In genomic region chr18:49626842-49627360, GRCh38 we compare ENCODE assay signal across 14 cellular contexts.
DNase-seq lines count a peak whose midpoint lies in the region; ATAC-seq, FAIRE-seq and TF ChIP-seq lines count a peak whose summit lies in the region.
"Had no signal": no experiment of that assay in that cellular context is flagged by ENCODE, and none has a peak within 500 bp of the region (broad histone marks: within the 10 kb centered on the region; RNA-seq: fewer than 3 reads in every experiment).

No MANE protein-coding gene starts in this region.

- H3F3A ChIP-seq in neural progenitor cell (ENCODE audit: low read depth), result no peaks in the 10 kb centered on the region

- no peaks in the 10 kb centered on the region for H3K9me3 Mint-ChIP-seq in neural progenitor cell
- H3K9me3 Mint-ChIP-seq: GM23338, H9 had no signal

- H3K9ac ChIP-seq in neural progenitor cell, result no peak overlapping the region
- H3K9ac ChIP-seq: BLaER1 treated with 17β-estradiol and CSF1 and Interleukin-3, amounts not matched to agents 10 nM and 100 nM had no signal

- H3K27me3 ChIP-seq in neural progenitor cell (no peaks in the 10 kb centered on the region), vagina (no peaks in the 10 kb centered on the region), small intestine (ENCODE audit: control insufficient read depth in 2 of 2, insufficient read depth in 2 of 2, low read length in 2 of 2) (no peaks in the 10 kb centered on the region)
- H3K27me3 ChIP-seq: BLaER1 treated with 17β-estradiol and CSF1 and Interleukin-3, amounts not matched to agents 10 nM and 100 nM had no signal

- H3K9me3 ChIP-seq in neural progenitor cell (ENCODE audit: low read depth), result no peaks in the 10 kb centered on the region
- no peaks in the 10 kb centered on the region for H3K9me3 ChIP-seq in vagina
- H3K9me3 ChIP-seq in small intestine (ENCODE audit: control insufficient read depth, low read depth), result no peaks in the 10 kb centered on the region
- H3K9me3 ChIP-seq: BLaER1 treated with 17β-estradiol and CSF1 and Interleukin-3, amounts not matched to agents 10 nM and 100 nM had no signal

- peaks cover 3% of the 10 kb centered on the region for H3K4me1 ChIP-seq in neural progenitor cell
- H3K4me1 ChIP-seq in vagina, result peaks cover 13% of the 10 kb centered on the region
- H3K4me1 ChIP-seq in small intestine (ENCODE audit: control insufficient read depth in 2 of 2, insufficient read depth in 1 of 2, low read depth in 1 of 2, low read length in 1 of 2), result peaks cover 6 to 12% of the 10 kb centered on the region in 2 donors

- H3K4me3 Mint-ChIP-seq in neural progenitor cell, result no peak overlapping the region
- H3K4me3 Mint-ChIP-seq: CD4-positive, CD25-positive, alpha-beta regulatory T cell; GM23338; H9 had no signal

- no peak for TF ChIP-seq POLR2A in vagina (IDR thresholded peaks at IDR 0.05)

- intact Hi-C loops in vagina (cut with DNase I), result no loop called here

- no peak overlapping the region for H3K4me2 ChIP-seq in neural progenitor cell
- H3K4me2 ChIP-seq: GM23338 had no signal

- H3K27me3 Mint-ChIP-seq in neural progenitor cell (ENCODE audit: insufficient read depth, low read depth), result peaks cover 17% of the 10 kb centered on the region

- H3K27ac Mint-ChIP-seq in neural progenitor cell, result peak overlapping the region; percentile 22
- H3K27ac Mint-ChIP-seq: CD4-positive, CD25-positive, alpha-beta regulatory T cell; H9 had no signal

- H3K36me3 Mint-ChIP-seq in neural progenitor cell, result no peaks in the 10 kb centered on the region
- H3K36me3 Mint-ChIP-seq: CD4-positive, CD25-positive, alpha-beta regulatory T cell had no signal

- peaks cover 62% of the 10 kb centered on the region for H3K4me1 Mint-ChIP-seq in neural progenitor cell
- H3K4me1 Mint-ChIP-seq: CD4-positive, CD25-positive, alpha-beta regulatory T cell had no signal

- no peak for FAIRE-seq in small intestine (lab: Jason Lieb, UNC)

- DNase-seq in NOMO-1 treated with DMSO at 0.1 percent for 48 hours (lab: John Stamatoyannopoulos, UW; ENCODE audit: unreplicated experiment) (peak; percentile 10), NOMO-1 (lab: John Stamatoyannopoulos, UW; ENCODE audit: unreplicated experiment in 2 of 2) (no peak), coronary artery (ENCODE audit: low spot score) (peak; percentile 53), neural progenitor cell (ENCODE audit: low spot score) (no peak), vagina (ENCODE audit: extremely low spot score in 2 of 2) (peak; percentile 61 to 77), small intestine (no peak)
- DNase-seq: 8988T; CD4-positive, CD25-positive, alpha-beta regulatory T cell; DMS53; H9 had no signal

- H3K36me3 ChIP-seq in neural progenitor cell, result no peaks in the 10 kb centered on the region
- no peaks in the 10 kb centered on the region for H3K36me3 ChIP-seq in vagina
- no peaks in the 10 kb centered on the region for H3K36me3 ChIP-seq in small intestine (ENCODE audit: control insufficient read depth in 2 of 2, insufficient read depth in 2 of 2, low read length in 2 of 2)
- H3K36me3 ChIP-seq: BLaER1 treated with 17β-estradiol and CSF1 and Interleukin-3, amounts not matched to agents 10 nM and 100 nM had no signal

- no peaks in the 10 kb centered on the region for H3K79me2 ChIP-seq in neural progenitor cell (ENCODE audit: low read depth)

- WGBS in small intestine, 3 donors, result 68 to 73% (median 72%) methylated on average over 7 to 8 of the region's 8 CpGs

- H2AFZ ChIP-seq in neural progenitor cell (replicated peaks), result no peak overlapping the region
- H2AFZ ChIP-seq: GM23338 had no signal

- H3K4me3 ChIP-seq in coronary artery (no peak overlapping the region), neural progenitor cell (no peak overlapping the region), vagina (no peak overlapping the region), small intestine (ENCODE audit: low read depth in 1 of 2, low read length in 2 of 2) (no peak overlapping the region)
- H3K4me3 ChIP-seq: BLaER1 treated with 17β-estradiol and CSF1 and Interleukin-3, amounts not matched to agents 10 nM and 100 nM; GM23338 had no signal

- H4K20me1 ChIP-seq in neural progenitor cell (ENCODE audit: low read depth), result no peaks in the 10 kb centered on the region
- H4K20me1 ChIP-seq: BLaER1 treated with 17β-estradiol and CSF1 and Interleukin-3, amounts not matched to agents 10 nM and 100 nM had no signal

- ATAC-seq in GM18517 (IDR thresholded peaks at IDR 0.05; ENCODE audit: unreplicated experiment) (no peak), GM18867 (IDR thresholded peaks at IDR 0.05; ENCODE audit: unreplicated experiment) (no peak)
- ATAC-seq: GM23338 had no signal

- no peak for TF ChIP-seq CTCF in coronary artery (IDR thresholded peaks at IDR 0.05)
- no peak for TF ChIP-seq CTCF in neural progenitor cell (IDR thresholded peaks at IDR 0.05)
- TF ChIP-seq CTCF in vagina (IDR thresholded peaks at IDR 0.05), result no peak

- H3K27ac ChIP-seq in coronary artery (no peak overlapping the region), neural progenitor cell (no peak overlapping the region), vagina (no peak overlapping the region), small intestine (ENCODE audit: low read depth in 1 of 2, low read length in 1 of 2) (no peak overlapping the region)
- H3K27ac ChIP-seq: BLaER1 treated with 17β-estradiol and CSF1 and Interleukin-3, amounts not matched to agents 10 nM and 100 nM had no signal

Comparison
In these comparisons a context has a peak if more than half of its experiments do, and no peak if none do; other contexts are left out.
1. DNase-seq: peak in NOMO-1 treated with DMSO at 0.1 percent for 48 hours (single experiment), coronary artery (single experiment) and vagina (2 of 2); none in NOMO-1 (0 of 2), neural progenitor cell (single experiment) and small intestine (single experiment).